ENCODE assay signal across 10 cellular contexts in genomic region chr17:79812206-79812968, GRCh38. TPM values are rescaled to one million over a fixed set of nuclear protein-coding genes. Genes with fewer than 3 reads are reported as not detected.
A peak's percentile ranks its signal among the peaks of the same experiment; 100 is the strongest.
DNase-seq lines count a peak whose midpoint lies in the region; ATAC-seq and TF ChIP-seq lines count a peak whose summit lies in the region.
"Had no signal": no experiment of that assay in that cellular context is flagged by ENCODE, and none has a peak within 500 bp of the region (broad histone marks: within the 10 kb centered on the region; RNA-seq: fewer than 3 reads in every experiment).

No MANE protein-coding gene starts in this region.

- POLR2A ChIA-PET in activated CD4-positive, alpha-beta T cell treated with anti-CD3 and anti-CD28 coated beads, Interleukin-2, amount 10 ng/mL, durations not matched to agents 7 days and 5 days (lab: Charles Lee): no interaction called here

- TF ChIP-seq POLR2A in thyroid gland (IDR thresholded peaks at IDR 0.05): no peak

- peaks cover 63% of the 10 kb centered on the region for H3K27me3 Mint-ChIP-seq in activated CD4-positive, alpha-beta T cell treated with anti-CD3 and anti-CD28 coated beads, Interleukin-2, amount 10 ng/mL, durations not matched to agents 7 days and 5 days

- no peaks in the 10 kb centered on the region for H3K9me3 Mint-ChIP-seq in activated CD4-positive, alpha-beta T cell treated with anti-CD3 and anti-CD28 coated beads, Interleukin-2, amount 10 ng/mL, durations not matched to agents 7 days and 5 days

- H3K27ac ChIP-seq in esophagus (ENCODE audit: low read depth in 2 of 2, low read length in 1 of 2) (no peak overlapping the region), skin epidermis (peak overlapping the region in 2 of 21 experiments; percentile 31 to 78), thyroid gland (no peak overlapping the region)

- H3K36me3 ChIP-seq in esophagus (ENCODE audit: control insufficient read depth in 2 of 2, insufficient read depth in 2 of 2, low read length in 1 of 2) (no peaks in the 10 kb centered on the region), thyroid gland (no peaks in the 10 kb centered on the region)

- peaks cover 5 to 73% of the 10 kb centered on the region in 2 donors for H3K27me3 ChIP-seq in esophagus (ENCODE audit: control insufficient read depth in 1 of 2, insufficient read depth in 2 of 2, low read length in 2 of 2)
- H3K27me3 ChIP-seq in thyroid gland: peaks cover 58% of the 10 kb centered on the region

- intact Hi-C loops in thyroid gland (cut with DNase I): no loop called here

- H3K36me3 Mint-ChIP-seq in activated CD4-positive, alpha-beta T cell treated with anti-CD3 and anti-CD28 coated beads, Interleukin-2, amount 10 ng/mL, durations not matched to agents 7 days and 5 days (ENCODE audit: low read depth): no peaks in the 10 kb centered on the region

- no peak for DNase-seq in activated CD4-positive, alpha-beta T cell treated with anti-CD3 and anti-CD28 coated beads, Interleukin-2, amount 10 ng/mL, durations not matched to agents 7 days and 5 days
- no peak for DNase-seq in activated CD4-positive, alpha-beta T cell treated with anti-CD3 and anti-CD28 coated beads, Interleukin-2, amount 50 U/mL, for 1 hour
- DNase-seq in RPMI8226: peak; percentile 40
- DNase-seq in NAMALWA (ENCODE audit: low spot score): no peak
- DNase-seq in thyroid gland: no peak
- DNase-seq: NCI-H226 had no signal

- peak overlapping the region; percentile 27 to 50 for H3K4me3 ChIP-seq in esophagus (ENCODE audit: low read depth in 1 of 2, low read length in 2 of 2)
- H3K4me3 ChIP-seq in skin epidermis: peak overlapping the region in 6 of 7 experiments; percentile 16 to 37 (median 21)
- peak overlapping the region in 1 of 3 donors; percentile 17 for H3K4me3 ChIP-seq in thyroid gland (replicated peaks in 1 of 3)
- H3K4me3 ChIP-seq: lung had no signal

- CTCF ChIA-PET in activated CD4-positive, alpha-beta T cell treated with anti-CD3 and anti-CD28 coated beads, Interleukin-2, amount 10 ng/mL, durations not matched to agents 7 days and 5 days (lab: Charles Lee): interaction anchor here (1.4 to 22.3 kb wide), 3 partner anchors 12 to 33 kb away, joined by 5 to 257 read pairs (median 25); partner anchors contain the start of gene CBX4

- peaks cover 9 to 25% of the 10 kb centered on the region in 2 donors for H3K4me1 ChIP-seq in esophagus (ENCODE audit: control insufficient read depth in 2 of 2, insufficient read depth in 2 of 2, low read length in 1 of 2)
- H3K4me1 ChIP-seq in thyroid gland: peaks cover 40 to 63% of the 10 kb centered on the region in 2 donors

- H3K4me3 Mint-ChIP-seq in activated CD4-positive, alpha-beta T cell treated with anti-CD3 and anti-CD28 coated beads, Interleukin-2, amount 10 ng/mL, durations not matched to agents 7 days and 5 days: peak overlapping the region; percentile 41

- peaks cover 26% of the 10 kb centered on the region for H3K4me1 Mint-ChIP-seq in activated CD4-positive, alpha-beta T cell treated with anti-CD3 and anti-CD28 coated beads, Interleukin-2, amount 10 ng/mL, durations not matched to agents 7 days and 5 days

- no peak for TF ChIP-seq CTCF in thyroid gland (IDR thresholded peaks at IDR 0.05)

- H3K27ac Mint-ChIP-seq in activated CD4-positive, alpha-beta T cell treated with anti-CD3 and anti-CD28 coated beads, Interleukin-2, amount 10 ng/mL, durations not matched to agents 7 days and 5 days: peak overlapping the region; percentile 64

- no peaks in the 10 kb centered on the region for H3K9me3 ChIP-seq in esophagus (ENCODE audit: control insufficient read depth in 2 of 2, insufficient read depth in 1 of 2, low read depth in 1 of 2, low read length in 1 of 2)
- no peaks in the 10 kb centered on the region for H3K9me3 ChIP-seq in thyroid gland

- WGBS in esophagus, 2 donors: 6 to 11% methylated on average over 53 of the region's 53 CpGs
- 11% methylated on average over 26 to 47 of the region's 53 CpGs for WGBS in thyroid gland, 2 donors

- no peak for ATAC-seq in HG03460 (IDR thresholded peaks at IDR 0.05; ENCODE audit: unreplicated experiment)

RNA-seq across cellular contexts. Expression of gene CBX8, which starts 15.5 kb away (rescaled TPM):
- 1 to 10 TPM; 4.3 to 6.4 TPM for total RNA-seq in activated CD4-positive, alpha-beta T cell treated with anti-CD3 and anti-CD28 coated beads, Interleukin-2, amount 10 ng/mL, durations not matched to agents 7 days and 5 days
- polyA plus RNA-seq in esophagus: 1 to 10 TPM; 2.2 to 3.2 TPM
- 1 to 10 TPM; 1.7 to 3.5 (median 2.7) TPM for total RNA-seq in thyroid gland

RNA-seq across cellular contexts. Expression of gene CBX4, which starts 26.9 kb away (rescaled TPM):
- total RNA-seq in activated CD4-positive, alpha-beta T cell treated with anti-CD3 and anti-CD28 coated beads, Interleukin-2, amount 10 ng/mL, durations not matched to agents 7 days and 5 days: 10 to 100 TPM; 35.0 TPM
- 10 to 100 TPM; 10.7 to 15.8 TPM for polyA plus RNA-seq in esophagus
- 10 to 100 TPM in 3 of 4 donors, 1 to 10 TPM in 1; 5.6 to 17.2 (median 13.5) TPM for total RNA-seq in thyroid gland

RNA-seq across cellular contexts. Expression of gene CBX2, which starts 34.4 kb away (rescaled TPM):
- total RNA-seq in activated CD4-positive, alpha-beta T cell treated with anti-CD3 and anti-CD28 coated beads, Interleukin-2, amount 10 ng/mL, durations not matched to agents 7 days and 5 days: 1 to 10 TPM; 4.6 to 5.5 TPM
- polyA plus RNA-seq in esophagus: 1 to 10 TPM; 2.1 to 3.3 TPM
- total RNA-seq in thyroid gland: 1 to 10 TPM in 3 of 4 donors, under 1 TPM in 1; 0.54 to 1.7 (median 1.1) TPM
